ENCODE assay signal across 8 cellular contexts in the genomic region with DNA sequence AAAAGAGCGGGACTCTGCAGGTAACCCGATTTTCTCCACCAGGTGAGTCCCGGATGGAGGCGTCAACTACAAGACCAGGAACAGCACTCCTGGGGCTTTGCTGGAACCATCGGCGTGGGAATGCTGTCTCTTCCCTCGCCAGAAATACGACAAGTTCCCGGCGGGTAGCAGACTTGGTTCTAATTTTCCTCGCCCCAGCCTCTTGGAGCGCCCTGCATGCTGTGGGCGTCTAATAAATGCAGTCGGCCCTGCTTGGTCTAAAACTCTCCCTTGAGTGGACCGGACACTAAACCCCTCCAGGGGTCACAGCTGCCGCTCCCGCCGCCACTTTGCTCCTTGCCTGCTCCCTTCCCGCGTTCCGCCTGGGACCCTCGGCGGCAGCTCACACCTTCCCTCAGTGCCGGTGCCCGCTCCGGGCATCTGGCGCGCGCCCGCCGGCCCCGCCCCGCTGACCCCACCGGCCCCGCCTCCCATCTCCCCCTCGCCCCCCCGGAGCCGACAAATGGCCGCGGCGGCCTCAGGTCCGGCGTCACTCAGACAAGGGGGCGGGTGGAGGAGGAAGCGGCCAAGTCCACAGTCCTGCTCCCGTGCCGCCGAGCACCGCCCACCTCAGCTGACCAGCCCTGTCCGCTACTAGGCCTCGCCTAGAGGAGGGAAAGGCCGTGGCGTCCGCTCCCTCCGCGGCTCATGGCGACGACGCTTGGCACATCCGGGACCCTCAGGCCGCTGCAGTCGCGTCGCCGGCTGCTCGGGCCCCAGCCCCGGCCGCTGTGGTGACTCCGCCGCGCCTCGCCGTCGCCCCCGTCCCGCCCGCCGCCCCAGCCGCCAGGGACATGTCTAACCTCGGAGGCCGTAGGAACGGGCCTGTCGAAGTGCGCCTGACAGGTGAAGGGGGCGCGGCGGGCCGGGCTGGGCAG.
A peak's percentile ranks its signal among the peaks of the same experiment; 100 is the strongest.
DNase-seq lines count a peak whose midpoint lies in the region; ATAC-seq and TF ChIP-seq lines count a peak whose summit lies in the region.

No MANE protein-coding gene starts in this region.

- H3K9me3 ChIP-seq in heart right ventricle, result no peaks in the 10 kb centered on the region
- H3K9me3 ChIP-seq in parathyroid adenoma (ENCODE audit: control insufficient read depth, low read length), result no peaks in the 10 kb centered on the region
- no peaks in the 10 kb centered on the region for H3K9me3 ChIP-seq in thyroid gland

- peak overlapping the region; percentile 91 for H3K9ac ChIP-seq in parathyroid adenoma

- H3K4me1 ChIP-seq in heart right ventricle, result peaks cover 0 to 33% (median 18%) of the 10 kb centered on the region in 9 donors
- H3K4me1 ChIP-seq in parathyroid adenoma, result peaks cover 4% of the 10 kb centered on the region
- peaks cover 16 to 17% of the 10 kb centered on the region in 2 donors for H3K4me1 ChIP-seq in thyroid gland

- no peak for TF ChIP-seq CTCF in heart right ventricle (IDR thresholded peaks at IDR 0.05)
- TF ChIP-seq CTCF in parathyroid adenoma (IDR thresholded peaks at IDR 0.05), result no peak
- TF ChIP-seq CTCF in thyroid gland (IDR thresholded peaks at IDR 0.05), result peak in 1 of 6 experiments; percentile 22

- peak; percentile 91 to 99 for TF ChIP-seq POLR2A in thyroid gland (IDR thresholded peaks at IDR 0.05)

- H2AFZ ChIP-seq in parathyroid adenoma, result peak overlapping the region; percentile 80

- peak overlapping the region; percentile 91 for H3K4me2 ChIP-seq in parathyroid adenoma (ENCODE audit: low read length)

- H3K4me3 ChIP-seq in heart right ventricle, result peak overlapping the region; percentile 69 to 93 (median 82)
- peak overlapping the region; percentile 83 for H3K4me3 ChIP-seq in parathyroid adenoma (ENCODE audit: low read depth, low read length)
- peak overlapping the region; percentile 63 to 94 (median 88) for H3K4me3 ChIP-seq in thyroid gland (replicated peaks in 1 of 3)

- peaks cover 0 to 19% (median 0%) of the 10 kb centered on the region in 9 donors for H3K36me3 ChIP-seq in heart right ventricle
- H3K36me3 ChIP-seq in parathyroid adenoma (ENCODE audit: control insufficient read depth, insufficient read depth, low read length), result no peaks in the 10 kb centered on the region
- no peaks in the 10 kb centered on the region for H3K36me3 ChIP-seq in thyroid gland

- H3K27ac ChIP-seq in heart right ventricle (peak overlapping the region; percentile 84 to 97 (median 94)), parathyroid adenoma (peak overlapping the region; percentile 77), thyroid gland (peak overlapping the region; percentile 84 to 92 (median 89))

- 4% methylated on average over 83 to 88 of the region's 88 CpGs for WGBS in heart right ventricle, 2 donors
- 14 to 18% methylated on average over 19 to 21 of the region's 88 CpGs for WGBS in thyroid gland, 2 donors

- H3K79me2 ChIP-seq in parathyroid adenoma, result peaks cover 15% of the 10 kb centered on the region

- intact Hi-C loops in heart right ventricle (cut with DNase I) (loop anchor here in 4 of 10 donors (5.0 to 10.0 kb wide), 4 partner anchors 64 to 321 kb away; a partner anchor contains a TSS), thyroid gland (cut with DNase I) (no loop called here)

- peak; percentile 84 for DNase-seq in DMS 273 (lab: John Stamatoyannopoulos, UW; ENCODE audit: unreplicated experiment)
- peak; percentile 73 for DNase-seq in HCEC 1CT
- peak; percentile 89 for DNase-seq in NCI-H1092 treated with DMSO at 0.1 percent for 48 hours (lab: John Stamatoyannopoulos, UW)
- DNase-seq in T follicular helper cell (ENCODE audit: low read depth), result peak; percentile 52
- DNase-seq in amygdala (lab: John Stamatoyannopoulos, UW), result peak; percentile 17 to 93 (median 78)
- DNase-seq in heart right ventricle, result peak; percentile 92 to 94
- peak; percentile 97 to 99 for DNase-seq in thyroid gland

- peak; percentile 98 to 100 (median 99) for ATAC-seq in heart right ventricle

- H3K27me3 ChIP-seq in heart right ventricle, result no peaks in the 10 kb centered on the region
- no peaks in the 10 kb centered on the region for H3K27me3 ChIP-seq in parathyroid adenoma (ENCODE audit: control insufficient read depth, insufficient read depth, low read length)
- no peaks in the 10 kb centered on the region for H3K27me3 ChIP-seq in thyroid gland

Comparison
In these comparisons a context has a peak if more than half of its experiments do, and no peak if none do; other contexts are left out.
1. Peak in every context shown above with its lines: DNase-seq, ATAC-seq, H3K4me3 ChIP-seq and H3K27ac ChIP-seq.